11 cellular contexts compared by ENCODE assay signal in genomic region chr19:35542209-35542608, GRCh38. TPM values are rescaled to one million over a fixed set of nuclear protein-coding genes. Genes with fewer than 3 reads are reported as not detected.
"Had no signal": no experiment of that assay in that cellular context is flagged by ENCODE, and none has a peak within 500 bp of the region (broad histone marks: within the 10 kb centered on the region; RNA-seq: fewer than 3 reads in every experiment).

No MANE protein-coding gene starts in this region.

- H3K9me3 Mint-ChIP-seq: HFFc6, IgD-negative memory B cell had no signal

- H3K4me3 ChIP-seq: GM23248, HAP-1 had no signal

- H3K27ac Mint-ChIP-seq: HFFc6 had no signal

- DNase-seq: GM23248, GOT3, H7, HFFc6, KG1 had no signal

- ATAC-seq: HCT116 had no signal

- H3K9ac ChIP-seq: GM23248 had no signal

- H3K4me3 Mint-ChIP-seq: HFFc6 had no signal

- H3K27me3 Mint-ChIP-seq: IgD-negative memory B cell had no signal

- H3K36me3 Mint-ChIP-seq: IgD-negative memory B cell had no signal

- H3K27ac ChIP-seq: GM23248 had no signal

- FAIRE-seq: HTR-8/SVneo had no signal

- H2AFZ ChIP-seq: GM23248 had no signal

- H3K9me3 ChIP-seq: HAP-1 had no signal

RNA-seq across cellular contexts. Expression of gene GAPDHS, which starts 9.0 kb away (rescaled TPM):
- total RNA-seq: GM23248, H4, HFFc6, HT-29 had no signal
- polyA plus RNA-seq: GM23248, IgD-negative memory B cell had no signal

RNA-seq across cellular contexts. Expression of gene SBSN, which starts 14.1 kb away (rescaled TPM):
- total RNA-seq: H7, HT-29 had no signal
- polyA plus RNA-seq: IgD-negative memory B cell had no signal

RNA-seq across cellular contexts. Expression of gene ATP4A, which starts 21.2 kb away (rescaled TPM):
- total RNA-seq: GM23248, H4, HFFc6, HT-29 had no signal
- polyA plus RNA-seq: GM23248, IgD-negative memory B cell had no signal
